8 cellular contexts compared by ENCODE assay signal in the genomic region with DNA sequence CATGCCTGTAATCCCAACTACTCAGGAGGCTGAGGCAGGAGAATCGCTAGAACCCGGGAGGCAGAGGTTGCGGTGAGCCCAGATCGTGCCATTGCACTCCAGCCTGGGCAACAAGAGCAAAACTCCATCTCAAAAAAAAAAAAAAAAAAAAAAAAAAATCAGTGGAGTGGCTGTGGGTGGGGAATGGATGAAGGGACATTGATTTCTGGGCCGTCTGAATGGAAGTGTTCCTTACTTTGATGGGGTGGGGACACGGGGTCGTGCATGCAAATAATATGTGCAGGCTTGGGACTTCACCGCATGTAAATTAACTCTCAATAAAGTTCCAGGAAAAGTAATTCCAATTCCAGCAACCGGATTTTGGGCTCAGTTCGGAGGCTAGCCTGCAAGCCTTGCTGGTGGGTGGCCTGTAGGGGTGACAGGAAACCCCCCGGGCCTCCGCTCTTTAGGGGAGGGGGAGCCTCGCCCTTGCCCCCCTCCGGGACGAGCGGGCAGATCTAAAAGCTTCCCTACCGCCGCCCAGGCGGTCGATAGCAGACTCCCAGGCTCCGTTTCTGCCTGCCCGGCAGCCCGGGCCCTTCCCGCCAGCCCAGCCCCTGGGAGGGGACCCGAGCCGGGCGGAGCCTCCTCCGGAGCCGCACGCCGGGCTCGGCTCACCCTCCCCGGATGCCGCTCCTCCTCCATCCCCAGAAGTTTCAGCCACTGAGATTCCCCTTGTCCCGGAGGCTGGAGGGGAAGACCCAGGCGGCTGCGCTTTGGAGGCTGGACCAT. TPM values are rescaled to one million over a fixed set of nuclear protein-coding genes. Genes with fewer than 3 reads are reported as not detected.
A peak's percentile ranks its signal among the peaks of the same experiment; 100 is the strongest.
DNase-seq lines count a peak whose midpoint lies in the region; ATAC-seq and TF ChIP-seq lines count a peak whose summit lies in the region.

No MANE protein-coding gene starts in this region.

- no peaks in the 10 kb centered on the region for H3K9me3 Mint-ChIP-seq in activated naive CD4-positive, alpha-beta T cell treated with anti-CD3 and anti-CD28 coated beads, Interleukin-2, amount 50 U/mL, for 24 hours
- no peaks in the 10 kb centered on the region for H3K9me3 Mint-ChIP-seq in activated T-helper 1 cell treated with anti-CD3 and anti-CD28 coated beads, Interleukin-12 subunit alpha, Interleukin-12 subunit beta, Interleukin-2, Interleukin-4 antibody, amounts not matched to agents 30 ng/mL and 10 ng/mL and 1 ng/mL, durations not matched to agents 14 hours and 24 hours and 36 hours

- peak overlapping the region; percentile 63 for H3K4me3 Mint-ChIP-seq in activated naive CD4-positive, alpha-beta T cell treated with anti-CD3 and anti-CD28 coated beads, Interleukin-2, amount 50 U/mL, for 24 hours
- no peak overlapping the region for H3K4me3 Mint-ChIP-seq in activated T-helper 1 cell treated with anti-CD3 and anti-CD28 coated beads, Interleukin-12 subunit alpha, Interleukin-12 subunit beta, Interleukin-2, Interleukin-4 antibody, amounts not matched to agents 30 ng/mL and 10 ng/mL and 1 ng/mL, durations not matched to agents 14 hours and 24 hours and 36 hours

- TF ChIP-seq CTCF in thoracic aorta (IDR thresholded peaks at IDR 0.05) = no peak
- no peak for TF ChIP-seq CTCF in thyroid gland (IDR thresholded peaks at IDR 0.05)

- DNase-seq in activated CD4-positive, alpha-beta T cell treated with anti-CD3 and anti-CD28 coated beads for 48 hours = peak; percentile 28
- no peak for DNase-seq in activated CD4-positive, alpha-beta T cell treated with anti-CD3 and anti-CD28 coated beads for 4 hours
- no peak for DNase-seq in thoracic aorta (ENCODE audit: low spot score)
- no peak for DNase-seq in thyroid gland
- no peak for DNase-seq in activated T-helper 1 cell treated with anti-CD3 and anti-CD28 coated beads, Interleukin-12 subunit alpha, Interleukin-12 subunit beta, Interleukin-2, Interleukin-4 antibody, amounts not matched to agents 30 ng/mL and 10 ng/mL and 1 ng/mL, durations not matched to agents 14 hours and 24 hours and 36 hours (ENCODE audit: low spot score)

- ATAC-seq in thoracic aorta (ENCODE audit: insufficient number of reproducible peaks, low FRiP score, low read depth) = no peak
- no peak for ATAC-seq in GM18867 (IDR thresholded peaks at IDR 0.05; ENCODE audit: unreplicated experiment)

- 37 to 43% methylated on average over 11 to 14 of the region's 37 CpGs for WGBS in thyroid gland, 2 donors

- intact Hi-C loops in thyroid gland (cut with DNase I) = no loop called here
- intact Hi-C loops in activated T-helper 1 cell treated with anti-CD3 and anti-CD28 coated beads, Interleukin-12 subunit alpha, Interleukin-12 subunit beta, Interleukin-2, Interleukin-4 antibody, amounts not matched to agents 30 ng/mL and 10 ng/mL and 1 ng/mL, durations not matched to agents 14 hours and 24 hours and 36 hours (cut with micrococcal nuclease) = no loop called here

- H3K4me3 ChIP-seq in iPS-20b (ENCODE audit: low read length) = peak overlapping the region; percentile 66
- H3K4me3 ChIP-seq in thoracic aorta = peak overlapping the region; percentile 68
- no peak overlapping the region for H3K4me3 ChIP-seq in thyroid gland (replicated peaks in 1 of 3)

- H3K9me3 ChIP-seq in iPS-20b (ENCODE audit: insufficient read depth, low read depth, low read length) (no peaks in the 10 kb centered on the region), thoracic aorta (no peaks in the 10 kb centered on the region), thyroid gland (no peaks in the 10 kb centered on the region)

- H3K27me3 ChIP-seq in iPS-20b (ENCODE audit: insufficient read depth, low read length) = no peaks in the 10 kb centered on the region
- no peaks in the 10 kb centered on the region for H3K27me3 ChIP-seq in thoracic aorta (replicated peaks; ENCODE audit: insufficient read depth)
- no peaks in the 10 kb centered on the region for H3K27me3 ChIP-seq in thyroid gland

- TF ChIP-seq POLR2A in thyroid gland (IDR thresholded peaks at IDR 0.05) = no peak

- no peak overlapping the region for H3K27ac ChIP-seq in iPS-20b (ENCODE audit: low read length)
- no peak overlapping the region for H3K27ac ChIP-seq in thoracic aorta
- no peak overlapping the region for H3K27ac ChIP-seq in thyroid gland

- H3K4me1 ChIP-seq in iPS-20b (ENCODE audit: insufficient read depth, low read length) (no peaks in the 10 kb centered on the region), thoracic aorta (ENCODE audit: control insufficient read depth in 1 of 2, low read depth in 2 of 2) (peaks cover 3 to 8% of the 10 kb centered on the region in 2 donors), thyroid gland (peaks cover 0 to 4% of the 10 kb centered on the region in 2 donors)

- H3K27ac Mint-ChIP-seq in activated naive CD4-positive, alpha-beta T cell treated with anti-CD3 and anti-CD28 coated beads, Interleukin-2, amount 50 U/mL, for 24 hours = no peak overlapping the region
- no peak overlapping the region for H3K27ac Mint-ChIP-seq in activated T-helper 1 cell treated with anti-CD3 and anti-CD28 coated beads, Interleukin-12 subunit alpha, Interleukin-12 subunit beta, Interleukin-2, Interleukin-4 antibody, amounts not matched to agents 30 ng/mL and 10 ng/mL and 1 ng/mL, durations not matched to agents 14 hours and 24 hours and 36 hours

- H3K36me3 ChIP-seq in iPS-20b (ENCODE audit: insufficient read depth, low read depth, low read length) = no peaks in the 10 kb centered on the region
- H3K36me3 ChIP-seq in thoracic aorta = no peaks in the 10 kb centered on the region
- no peaks in the 10 kb centered on the region for H3K36me3 ChIP-seq in thyroid gland

- H3K4me1 Mint-ChIP-seq in activated naive CD4-positive, alpha-beta T cell treated with anti-CD3 and anti-CD28 coated beads, Interleukin-2, amount 50 U/mL, for 24 hours = peaks cover 8% of the 10 kb centered on the region
- H3K4me1 Mint-ChIP-seq in activated T-helper 1 cell treated with anti-CD3 and anti-CD28 coated beads, Interleukin-12 subunit alpha, Interleukin-12 subunit beta, Interleukin-2, Interleukin-4 antibody, amounts not matched to agents 30 ng/mL and 10 ng/mL and 1 ng/mL, durations not matched to agents 14 hours and 24 hours and 36 hours (ENCODE audit: low read depth) = peaks cover 5% of the 10 kb centered on the region

- peak overlapping the region; percentile 53; the same call in 1 of the 2 replicates for H3K9ac ChIP-seq in iPS-20b (ENCODE audit: low read depth, low read length)

- no peaks in the 10 kb centered on the region for H3K36me3 Mint-ChIP-seq in activated naive CD4-positive, alpha-beta T cell treated with anti-CD3 and anti-CD28 coated beads, Interleukin-2, amount 50 U/mL, for 24 hours
- no peaks in the 10 kb centered on the region for H3K36me3 Mint-ChIP-seq in activated T-helper 1 cell treated with anti-CD3 and anti-CD28 coated beads, Interleukin-12 subunit alpha, Interleukin-12 subunit beta, Interleukin-2, Interleukin-4 antibody, amounts not matched to agents 30 ng/mL and 10 ng/mL and 1 ng/mL, durations not matched to agents 14 hours and 24 hours and 36 hours (ENCODE audit: low read depth)

- no peaks in the 10 kb centered on the region for H3K27me3 Mint-ChIP-seq in activated naive CD4-positive, alpha-beta T cell treated with anti-CD3 and anti-CD28 coated beads, Interleukin-2, amount 50 U/mL, for 24 hours
- no peaks in the 10 kb centered on the region for H3K27me3 Mint-ChIP-seq in activated T-helper 1 cell treated with anti-CD3 and anti-CD28 coated beads, Interleukin-12 subunit alpha, Interleukin-12 subunit beta, Interleukin-2, Interleukin-4 antibody, amounts not matched to agents 30 ng/mL and 10 ng/mL and 1 ng/mL, durations not matched to agents 14 hours and 24 hours and 36 hours (ENCODE audit: insufficient read depth)

RNA-seq across cellular contexts. Expression of gene ADGRE5, which starts 48.0 kb away (rescaled TPM):
- 100 to 1,000 TPM; 199 to 281 TPM for total RNA-seq in thoracic aorta
- 10 to 100 TPM; 35.7 to 63.4 (median 37.8) TPM for total RNA-seq in thyroid gland
- 219 and 226 TPM in 2 replicates for total RNA-seq in activated T-helper 1 cell treated with anti-CD3 and anti-CD28 coated beads, Interleukin-12 subunit alpha, Interleukin-12 subunit beta, Interleukin-2, Interleukin-4 antibody, amounts not matched to agents 30 ng/mL and 10 ng/mL and 1 ng/mL, durations not matched to agents 14 hours and 24 hours and 36 hours

Comparison
In these comparisons a context has a peak if more than half of its experiments do, and no peak if none do; other contexts are left out.
1. H3K4me3 ChIP-seq: peak in iPS-20b (single experiment) and thoracic aorta (single experiment); none in thyroid gland (0 of 3).